In genomic region chr9:76756273-76756650, GRCh38 we compare ENCODE assay signal across 10 cellular contexts. TPM values are rescaled to one million over a fixed set of nuclear protein-coding genes. Genes with fewer than 3 reads are reported as not detected.
DNase-seq lines count a peak whose midpoint lies in the region; ATAC-seq and TF ChIP-seq lines count a peak whose summit lies in the region.
"Had no signal": no experiment of that assay in that cellular context is flagged by ENCODE, and none has a peak within 500 bp of the region (broad histone marks: within the 10 kb centered on the region; RNA-seq: fewer than 3 reads in every experiment).

No MANE protein-coding gene starts in this region.

- no peaks in the 10 kb centered on the region for H3K9me3 ChIP-seq in endodermal cell (ENCODE audit: control insufficient read depth, low read length)
- H3K9me3 ChIP-seq: tibial nerve had no signal

- H3K4me3 ChIP-seq in endodermal cell (ENCODE audit: low read length), result no peak overlapping the region
- H3K4me3 ChIP-seq: tibial nerve had no signal

- CTCF ChIA-PET in GM10248 (lab: Yijun Ruan, JAX), result interaction anchor here (0.8 to 2.7 kb wide), 8 partner anchors 8 to 421 kb away, joined by 3 to 11 read pairs (median 4); partner anchors contain the start of genes PCA3 and VPS13A

- H3K36me3 ChIP-seq in endodermal cell (ENCODE audit: control insufficient read depth, insufficient read depth, low read length), result no peaks in the 10 kb centered on the region
- H3K36me3 ChIP-seq: tibial nerve had no signal

- no peak overlapping the region for H3K4me3 Mint-ChIP-seq in endodermal cell
- no peak overlapping the region for H3K4me3 Mint-ChIP-seq in natural killer cell

- H3K4me1 ChIP-seq in endodermal cell (ENCODE audit: control insufficient read depth, insufficient read depth, low read length), result no peaks in the 10 kb centered on the region

- no peak for DNase-seq in GM10248 (ENCODE audit: extremely low spot score)
- DNase-seq in NCI-H460 (ENCODE audit: extremely low read depth, low read depth), result peak; percentile 20
- DNase-seq in endodermal cell, result peak; percentile 80
- peak; percentile 50 for DNase-seq in renal cortical epithelial cell (ENCODE audit: low read depth)
- DNase-seq in activated effector memory CD4-positive, alpha-beta T cell treated with Interleukin-2 at 50 U/mL for 16 hours, result no peak
- no peak for DNase-seq in natural killer cell

- no peaks in the 10 kb centered on the region for H3K27me3 ChIP-seq in endodermal cell (ENCODE audit: control insufficient read depth, insufficient read depth, low read length, poor library complexity, severe bottlenecking)
- H3K27me3 ChIP-seq: tibial nerve had no signal

- no peak overlapping the region for H3K27ac ChIP-seq in endodermal cell (ENCODE audit: low read depth, low read length)
- H3K27ac ChIP-seq: tibial nerve had no signal

- H3K27me3 Mint-ChIP-seq in endodermal cell (ENCODE audit: insufficient read depth) (no peaks in the 10 kb centered on the region), natural killer cell (ENCODE audit: low read depth in 2 of 2) (peaks cover 0 to 4% of the 10 kb centered on the region in 2 donors)

- H3K27ac Mint-ChIP-seq in endodermal cell, result no peak overlapping the region
- no peak overlapping the region for H3K27ac Mint-ChIP-seq in natural killer cell

- H3K9me3 Mint-ChIP-seq in endodermal cell, result no peaks in the 10 kb centered on the region
- no peaks in the 10 kb centered on the region for H3K9me3 Mint-ChIP-seq in natural killer cell

- ATAC-seq in HG02798 (IDR thresholded peaks at IDR 0.05; ENCODE audit: poor library complexity, unreplicated experiment), result peak; percentile 24
- no peak for ATAC-seq in HG03196 (IDR thresholded peaks at IDR 0.05; ENCODE audit: unreplicated experiment)
- no peak for ATAC-seq in natural killer cell

- intact Hi-C loops in natural killer cell (cut with micrococcal nuclease), result no loop called here

- no peaks in the 10 kb centered on the region for H3K4me1 Mint-ChIP-seq in endodermal cell
- no peaks in the 10 kb centered on the region for H3K4me1 Mint-ChIP-seq in natural killer cell

- 69 to 72% methylated on average over 6 of the region's 6 CpGs for WGBS in endodermal cell (ENCODE audit: insufficient coverage in 1 of 2, insufficient read length in 1 of 2), 2 experiments

- no peaks in the 10 kb centered on the region for H3K36me3 Mint-ChIP-seq in endodermal cell (ENCODE audit: low read depth)
- H3K36me3 Mint-ChIP-seq in natural killer cell, result no peaks in the 10 kb centered on the region

- no peak overlapping the region for H3K9ac ChIP-seq in endodermal cell (ENCODE audit: extremely low read depth, low read length, poor library complexity, severe bottlenecking)

- TF ChIP-seq CTCF in GM10248 (IDR thresholded peaks at IDR 0.05; ENCODE audit: control extremely low read depth, extremely low read depth, low read depth, missing control alignments), result peak; percentile 10
- TF ChIP-seq CTCF in endodermal cell (conservative IDR thresholded peaks at IDR 0.05), result peak; percentile 70
- TF ChIP-seq CTCF in natural killer cell (IDR thresholded peaks at IDR 0.05), result no peak

- POLR2A ChIA-PET in GM10248 (lab: Yijun Ruan, JAX), result no interaction called here

RNA-seq across cellular contexts. Expression of gene PCA3, which starts 8.0 kb away (rescaled TPM):
- total RNA-seq in NCI-H460 (2014; rRNA removed; shearing (Covaris generic)), result not detected in 2 replicates
- polyA plus RNA-seq in NCI-H460 (2014; cell fraction: nucleus; rRNA removed), result not detected in 2 replicates
- total RNA-seq in endodermal cell, result not detected
- not detected for polyA plus RNA-seq in endodermal cell (2013, experiment 1 of 2)
- polyA plus RNA-seq in endodermal cell (2013, experiment 2 of 2), result not detected
- total RNA-seq in renal cortical epithelial cell, result 0.05 TPM in 1 of 2 replicates, not detected in the other
- total RNA-seq in natural killer cell, result under 1 TPM in 1 of 3 donors, not detected in 2; 0.36 TPM
- polyA plus RNA-seq: keratinocyte had no signal

Comparison
In these comparisons a context has a peak if more than half of its experiments do, and no peak if none do; other contexts are left out.
1. DNase-seq: peak in NCI-H460 (single experiment), endodermal cell (single experiment) and renal cortical epithelial cell (single experiment); none in GM10248 (single experiment), activated effector memory CD4-positive, alpha-beta T cell treated with Interleukin-2 at 50 U/mL for 16 hours (single experiment) and natural killer cell (single experiment).